ENCODE assay signal across 1 cellular context in the genomic region with DNA sequence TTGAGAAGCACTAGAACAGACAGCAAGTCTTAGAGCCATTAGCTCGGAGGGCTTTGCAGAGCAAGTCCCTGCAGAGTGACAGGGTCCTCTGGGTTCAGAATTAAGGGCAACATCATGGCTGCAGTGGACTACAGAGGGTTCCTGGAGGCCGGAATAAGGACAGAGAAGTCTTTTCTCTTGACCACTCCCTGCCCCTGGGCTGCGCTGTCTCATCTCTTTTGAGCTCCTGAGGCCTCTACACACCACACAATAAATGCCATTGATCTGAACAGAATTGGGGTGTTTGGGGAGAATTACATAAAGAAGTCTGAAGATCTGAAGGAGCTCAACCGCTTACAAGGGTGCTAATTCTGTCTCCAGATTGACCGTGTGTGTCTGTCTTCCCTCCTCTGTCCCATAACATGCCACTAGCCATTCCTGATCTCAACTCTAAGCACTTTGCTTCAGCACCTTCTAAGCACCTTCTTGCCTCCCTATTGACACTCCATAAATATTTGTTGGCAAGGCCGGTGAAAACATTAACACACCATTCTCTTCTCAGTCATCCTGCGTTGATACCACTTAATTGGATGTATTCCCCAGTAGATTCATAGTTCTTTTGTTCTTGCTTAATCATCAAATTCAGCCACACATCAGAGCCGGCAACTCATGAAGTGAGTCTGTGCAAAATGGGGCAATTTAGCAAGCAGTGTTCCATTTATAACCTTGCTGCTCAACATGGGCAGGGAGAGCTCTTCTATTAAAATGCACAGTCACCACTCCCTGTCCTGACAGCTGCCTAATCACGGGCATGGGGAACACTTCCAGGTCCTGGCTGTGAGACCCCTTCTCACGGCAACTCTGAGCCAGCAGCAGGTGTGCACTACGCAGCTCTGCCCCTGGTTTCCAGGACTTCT.
TF ChIP-seq lines count a peak whose summit lies in the region.

No MANE protein-coding gene starts in this region.

TF ChIP-seq in A549, 52 proteins besides CTCF, POLR2A, EP300 and RAD21 (continued from another document):
- TF ChIP-seq HEYL (CRISPR knock-in tag; IDR thresholded peaks at IDR 0.05): no peak
